Comparison of ENCODE assay signal across 9 cellular contexts in genomic region chr2:225042800-225043167, GRCh38. TPM values are rescaled to one million over a fixed set of nuclear protein-coding genes. Genes with fewer than 3 reads are reported as not detected.
DNase-seq lines count a peak whose midpoint lies in the region; ATAC-seq, FAIRE-seq and TF ChIP-seq lines count a peak whose summit lies in the region.
"Had no signal": no experiment of that assay in that cellular context is flagged by ENCODE, and none has a peak within 500 bp of the region (broad histone marks: within the 10 kb centered on the region; RNA-seq: fewer than 3 reads in every experiment).

No MANE protein-coding gene starts in this region.

- no peaks in the 10 kb centered on the region for H3K27me3 ChIP-seq in CD8-positive, alpha-beta T cell (ENCODE audit: insufficient read depth, low read length)
- peaks cover 23% of the 10 kb centered on the region for H3K27me3 ChIP-seq in OCI-LY3 (ENCODE audit: low read depth, low read length)
- peaks cover 30 to 40% (median 37%) of the 10 kb centered on the region in 4 experiments for H3K27me3 ChIP-seq in H1 (replicated peaks in 1 of 4; ENCODE audit: control insufficient read depth in 3 of 4, extremely low read depth in 1 of 4, insufficient read depth in 3 of 4, low read length in 3 of 4)
- H3K27me3 ChIP-seq in trophoblast cell (ENCODE audit: insufficient read depth, low read length): peaks cover 39% of the 10 kb centered on the region

- no peak for TF ChIP-seq RAD21 in H1 (IDR thresholded peaks at IDR 0.05 in 1 of 2, conservative IDR thresholded peaks at IDR 0.05 in 1 of 2; ENCODE audit: low read depth in 2 of 2, low read length in 2 of 2)

- H3K23ac ChIP-seq in H1 (ENCODE audit: insufficient read length): no peak overlapping the region
- H3K23ac ChIP-seq in trophoblast cell (ENCODE audit: low read length): no peak overlapping the region

- no peaks in the 10 kb centered on the region for H3K36me3 ChIP-seq in CD8-positive, alpha-beta T cell (ENCODE audit: insufficient read depth, low read length)
- H3K36me3 ChIP-seq in OCI-LY3 (replicated peaks; ENCODE audit: low read depth, low read length): peaks cover 15% of the 10 kb centered on the region
- no peaks in the 10 kb centered on the region; a peak in 1 of 8 replicates for H3K36me3 ChIP-seq in H1 (ENCODE audit: control insufficient read depth in 2 of 4, insufficient read depth in 4 of 4, low read length in 3 of 4)
- H3K36me3 ChIP-seq in trophoblast cell (ENCODE audit: control insufficient read depth in 1 of 2, insufficient read depth in 2 of 2, low read length in 2 of 2): no peaks in the 10 kb centered on the region

- no peak for TF ChIP-seq POLR2A in H1 (IDR thresholded peaks at IDR 0.05; ENCODE audit: control extremely low read depth in 1 of 2, low read depth in 2 of 2, low read length in 2 of 2)

- H3K36me3 Mint-ChIP-seq in CD8-positive, alpha-beta T cell: peaks cover 15% of the 10 kb centered on the region

- H3K56ac ChIP-seq in H1 (replicated peaks; ENCODE audit: insufficient read length, low read depth, low read length): no peak overlapping the region

- H3K4me3 Mint-ChIP-seq in CD8-positive, alpha-beta T cell: peak overlapping the region; percentile 86

- no peaks in the 10 kb centered on the region for H3K9me3 ChIP-seq in CD8-positive, alpha-beta T cell (ENCODE audit: low read length)
- H3K9me3 ChIP-seq in OCI-LY3 (ENCODE audit: insufficient read depth, low read length): no peaks in the 10 kb centered on the region
- no peaks in the 10 kb centered on the region for H3K9me3 ChIP-seq in H1 (ENCODE audit: insufficient read depth in 2 of 2, low read depth in 1 of 2, low read length in 1 of 2)
- no peaks in the 10 kb centered on the region for H3K9me3 ChIP-seq in trophoblast cell (ENCODE audit: insufficient read depth, low read depth, low read length)

- H3K27ac ChIP-seq in CD8-positive, alpha-beta T cell (ENCODE audit: low read depth, low read length): peak overlapping the region; percentile 77
- H3K27ac ChIP-seq in OCI-LY3 (ENCODE audit: low read length) (peak overlapping the region; percentile 95), H1 (ENCODE audit: low read depth, low read length) (no peak overlapping the region), trophoblast cell (ENCODE audit: low read depth, low read length) (no peak overlapping the region)

- H3K79me1 ChIP-seq in H1 (ENCODE audit: low read depth, low read length) (no peaks in the 10 kb centered on the region), trophoblast cell (ENCODE audit: low read length) (no peaks in the 10 kb centered on the region)

- peak overlapping the region; percentile 70 for H3K27ac Mint-ChIP-seq in CD8-positive, alpha-beta T cell

- H3K4me2 ChIP-seq in OCI-LY3 (ENCODE audit: low read length) (peak overlapping the region; percentile 79), H1 (ENCODE audit: insufficient read depth in 1 of 2, low read depth in 2 of 2, low read length in 2 of 2) (peak overlapping the region; percentile 74 to 90), trophoblast cell (ENCODE audit: low read length) (peak overlapping the region; percentile 80)

- peaks cover 9% of the 10 kb centered on the region; the same call in 1 of the 2 replicates for H3K23me2 ChIP-seq in H1 (ENCODE audit: low read depth, low read length)

- no peaks in the 10 kb centered on the region for H4K20me1 ChIP-seq in OCI-LY3 (ENCODE audit: insufficient read depth, low read length)
- H4K20me1 ChIP-seq in H1 (replicated peaks in 1 of 2; ENCODE audit: control insufficient read depth in 1 of 2, insufficient read depth in 2 of 2, low read length in 2 of 2): no peaks in the 10 kb centered on the region

- H3K79me2 ChIP-seq in OCI-LY3 (ENCODE audit: low read length) (peaks cover 40% of the 10 kb centered on the region), H1 (ENCODE audit: control insufficient read depth in 1 of 2, insufficient read depth in 2 of 2, low read length in 2 of 2) (no peaks in the 10 kb centered on the region), trophoblast cell (ENCODE audit: control insufficient read depth, insufficient read depth, low read length, poor library complexity) (no peaks in the 10 kb centered on the region)

- H2BK20ac ChIP-seq in H1 (ENCODE audit: low read length): no peak overlapping the region

- WGBS in H1 (ENCODE audit: extremely low coverage in 1 of 2, insufficient coverage in 1 of 2, insufficient read length in 1 of 2, insufficient replicate concordance in 2 of 2, low coverage in 1 of 2, low lambda C conversion rate in 2 of 2, missing lambda C conversion rate in 1 of 2), 2 experiments: 48% methylated on average over 8 of the region's 13 CpGs; no CpG with 5 or more reads in 1 of the 2 experiments
- WGBS in trophoblast cell (ENCODE audit: extremely low coverage, insufficient coverage, insufficient read length): no CpG with 5 or more reads among the region's 13 CpGs

- no peak overlapping the region for H3K14ac ChIP-seq in H1 (ENCODE audit: insufficient read length)
- H3K14ac ChIP-seq in trophoblast cell (ENCODE audit: low read length): no peak overlapping the region

- no peaks in the 10 kb centered on the region for H3K27me3 Mint-ChIP-seq in CD8-positive, alpha-beta T cell (ENCODE audit: low read depth)

- CTCF ChIA-PET in CD8-positive, alpha-beta T cell (lab: Charles Lee): interaction anchor here (0.6 to 3.7 kb wide), 11 partner anchors 11 to 107 kb away, joined by 3 to 17 read pairs (median 4); no protein-coding TSS in a partner anchor
- CTCF ChIA-PET in H1 (lab: Charles Lee; ENCODE audit: partially characterized antibody): interaction anchor here (0.8 to 2.9 kb wide), 5 partner anchors 10 to 41 kb away, joined by 3 to 9 read pairs (median 5); no protein-coding TSS in a partner anchor

- peaks cover 43% of the 10 kb centered on the region for H3K4me1 ChIP-seq in CD8-positive, alpha-beta T cell (ENCODE audit: insufficient read depth, low read length)
- H3K4me1 ChIP-seq in OCI-LY3 (ENCODE audit: low read length) (peaks cover 45% of the 10 kb centered on the region), H1 (replicated peaks in 1 of 4; ENCODE audit: control insufficient read depth in 3 of 4, insufficient read depth in 4 of 4, low read length in 3 of 4) (peaks cover 0 to 4% (median 2%) of the 10 kb centered on the region in 4 experiments; a peak in 2 of 7 replicates), trophoblast cell (ENCODE audit: control insufficient read depth in 1 of 2, insufficient read depth in 2 of 2, low read length in 2 of 2) (peaks cover 3 to 4% of the 10 kb centered on the region in 2 experiments)

- H2BK5ac ChIP-seq in H1 (ENCODE audit: low read depth, low read length): no peak overlapping the region
- no peak overlapping the region for H2BK5ac ChIP-seq in trophoblast cell (ENCODE audit: low read depth, low read length, poor library complexity)

- no peak for DNase-seq in CD8-positive, alpha-beta T cell
- DNase-seq in H1 (ENCODE audit: low read depth in 1 of 2, low spot score in 2 of 2) (peak in 1 of 2 experiments; percentile 47), trophoblast cell (no peak), NCI-H146 (lab: John Stamatoyannopoulos, UW) (no peak)
- DNase-seq in stimulated activated CD4-positive, alpha-beta T cell treated with anti-CD3 and anti-CD28 coated beads, Interleukin-4, amount 100 ng/mL, for 1 hour: no peak
- DNase-seq in effector CD8-positive, alpha-beta T cell (lab: John Stamatoyannopoulos, UW): no peak
- DNase-seq in stimulated activated CD4-positive, alpha-beta T cell treated with anti-CD3 and anti-CD28 coated beads, Interleukin-12 subunit alpha, Interleukin-12 subunit beta, amount 100 ng/mL, for 4 hours: no peak

- H3K18ac ChIP-seq in H1 (ENCODE audit: extremely low read depth, low read length) (no peak overlapping the region), trophoblast cell (ENCODE audit: low read length) (no peak overlapping the region)

- no peak overlapping the region for H4K12ac ChIP-seq in trophoblast cell (ENCODE audit: low read depth, low read length)

- H2BK15ac ChIP-seq in H1 (ENCODE audit: low read length): no peak overlapping the region

- no peaks in the 10 kb centered on the region for H3K9me3 Mint-ChIP-seq in CD8-positive, alpha-beta T cell

- POLR2A ChIA-PET in CD8-positive, alpha-beta T cell (lab: Charles Lee): interaction anchor here (0.8 to 3.3 kb wide), 5 partner anchors 8 to 15 kb away, joined by 3 to 25 read pairs (median 8); no protein-coding TSS in a partner anchor
- POLR2A ChIA-PET in H1 (lab: Charles Lee; ENCODE audit: partially characterized antibody): no interaction called here

- H2AFZ ChIP-seq in OCI-LY3 (ENCODE audit: low read depth, low read length) (no peak overlapping the region; the same call in 1 of the 2 replicates), H1 (ENCODE audit: low read length) (no peak overlapping the region; the same call in 1 of the 2 replicates), trophoblast cell (ENCODE audit: insufficient read depth, low read length, poor library complexity) (no peak overlapping the region)

- H2BK120ac ChIP-seq in H1 (replicated peaks; ENCODE audit: low read depth, low read length) (no peak overlapping the region), trophoblast cell (ENCODE audit: insufficient read depth, low read length, poor library complexity) (no peak overlapping the region)

- TF ChIP-seq CTCF in CD8-positive, alpha-beta T cell (IDR thresholded peaks at IDR 0.05): no peak
- TF ChIP-seq CTCF in OCI-LY3 (IDR thresholded peaks at IDR 0.05; ENCODE audit: low read depth, low read length) (no peak), H1 (IDR thresholded peaks at IDR 0.05; ENCODE audit: control extremely low read depth in 1 of 3, insufficient read depth in 1 of 3, low read depth in 1 of 3, low read length in 3 of 3) (no peak)

- H3K9ac ChIP-seq in OCI-LY3 (ENCODE audit: low read length) (peak overlapping the region; percentile 99), H1 (replicated peaks in 1 of 4; ENCODE audit: extremely low read depth in 1 of 4, low read depth in 3 of 4, low read length in 3 of 4) (no peak overlapping the region), trophoblast cell (ENCODE audit: low read length) (no peak overlapping the region)

- H4K8ac ChIP-seq in H1 (ENCODE audit: extremely low read depth, insufficient read depth, low read length) (no peak overlapping the region), trophoblast cell (ENCODE audit: low read depth, low read length) (no peak overlapping the region)

- H4K91ac ChIP-seq in H1 (replicated peaks; ENCODE audit: insufficient read length, low read length) (no peak overlapping the region), trophoblast cell (ENCODE audit: low read depth, low read length) (no peak overlapping the region)

- no peak overlapping the region for H2BK12ac ChIP-seq in H1 (ENCODE audit: low read depth, low read length)
- no peak overlapping the region for H2BK12ac ChIP-seq in trophoblast cell (ENCODE audit: low read length)

- peaks cover 50% of the 10 kb centered on the region for H3K4me1 Mint-ChIP-seq in CD8-positive, alpha-beta T cell (ENCODE audit: low read depth)

- no peak for FAIRE-seq in H1 (lab: Jason Lieb, UNC)
- FAIRE-seq: HTR-8/SVneo had no signal

- no peak overlapping the region for H4K5ac ChIP-seq in H1 (ENCODE audit: insufficient read length, low read depth, low read length)

- H2AK5ac ChIP-seq in H1 (ENCODE audit: low read depth, low read length) (no peak overlapping the region), trophoblast cell (ENCODE audit: low read length) (no peak overlapping the region)

- intact Hi-C loops in CD8-positive, alpha-beta T cell (cut with DNase I, micrococcal nuclease): loop anchor here (1.0 to 10.0 kb wide), 6 partner anchors 10 to 1752 kb away; partner anchors contain the start of genes CUL3 (in 1 of the 2), IRS1 (in 1 of the 2) and MRPL44 (in 1 of the 2)

- TF ChIP-seq EP300 in H1 (IDR thresholded peaks at IDR 0.05; ENCODE audit: borderline replicate concordance in 1 of 2, low read depth in 2 of 2, low read length in 2 of 2): no peak

- peak overlapping the region; percentile 40 for H3K4me3 ChIP-seq in CD8-positive, alpha-beta T cell (ENCODE audit: low read depth, low read length)
- H3K4me3 ChIP-seq in OCI-LY3 (ENCODE audit: low read length) (peak overlapping the region; percentile 96), H1 (ENCODE audit: extremely low read depth in 1 of 4, insufficient read depth in 2 of 4, low read depth in 3 of 4, low read length in 4 of 4) (peak overlapping the region; percentile 2 to 79 (median 36); a peak in 6 of 8 replicates), trophoblast cell (ENCODE audit: low read depth, low read length) (no peak overlapping the region)

- H3K4ac ChIP-seq in H1 (replicated peaks; ENCODE audit: insufficient read length, low read depth, low read length) (no peak overlapping the region), trophoblast cell (ENCODE audit: low read depth, low read length) (no peak overlapping the region)

- ATAC-seq in CD8-positive, alpha-beta T cell: no peak

RNA-seq across cellular contexts. Expression of gene DOCK10, which starts 0.5 kb away (rescaled TPM):
- total RNA-seq in CD8-positive, alpha-beta T cell: 100 to 1,000 TPM; 183 to 188 TPM
- total RNA-seq in H1 (2021; fragmentation: NEBNext Ultra II Directional; extraction: Animal tissue kit (Norgen Biotek cat#: 25700)): 1.3 and 1.6 TPM in 2 replicates
- 0.24 and 0.33 TPM in 2 replicates for polyA plus RNA-seq in H1 (2011; rRNA removed)
- 0.53 TPM for polyA plus RNA-seq in H1 (2011; cell fraction: cytosol; rRNA removed)
- 0.87 TPM for polyA plus RNA-seq in H1 (2011; cell fraction: nucleus; rRNA removed)
- 0.69 to 1.0 TPM (median 0.74 TPM) in 4 replicates for polyA plus RNA-seq in H1 (2012, experiment 1 of 2)
- polyA plus RNA-seq in H1 (2012, experiment 2 of 2): not detected
- 0.34 TPM for polyA plus RNA-seq in H1 (2013, experiment 1 of 2)
- polyA plus RNA-seq in H1 (2013, experiment 2 of 2): 0.61 TPM
- polyA minus RNA-seq in H1 (2011; rRNA and poly(A)+ RNA removed): 1.4 and 3.5 TPM in 2 replicates
- 0.15 TPM for polyA minus RNA-seq in H1 (2011; cell fraction: cytosol; rRNA and poly(A)+ RNA removed)
- 2.8 TPM for polyA minus RNA-seq in H1 (2011; cell fraction: nucleus; rRNA and poly(A)+ RNA removed)
- 0.04 and 0.08 TPM in 2 replicates for polyA plus RNA-seq in trophoblast cell (2013)

Comparison
In these comparisons a context has a peak if more than half of its experiments do, and no peak if none do; other contexts are left out.
1. H3K27ac ChIP-seq: peak in CD8-positive, alpha-beta T cell (single experiment) and OCI-LY3 (single experiment); none in H1 (single experiment) and trophoblast cell (single experiment).
2. RNA of gene DOCK10, which starts 0.5 kb away (total RNA-seq): 183 to 188 TPM in CD8-positive, alpha-beta T cell; 1.3 to 1.6 TPM in H1; every median in the first group is over 10 times any median in the second.
3. Peak in every context shown above with its lines, with median percentiles within 50 percentile points of each other: H3K4me2 ChIP-seq.